ENCODE assay signal across 16 cellular contexts in genomic region chr1:107459204-107459904, GRCh38.
A peak's percentile ranks its signal among the peaks of the same experiment; 100 is the strongest.
DNase-seq lines count a peak whose midpoint lies in the region; ATAC-seq and TF ChIP-seq lines count a peak whose summit lies in the region.
"Had no signal": no experiment of that assay in that cellular context is flagged by ENCODE, and none has a peak within 500 bp of the region (broad histone marks: within the 10 kb centered on the region; RNA-seq: fewer than 3 reads in every experiment).

No MANE protein-coding gene starts in this region.

- H3K36me3 ChIP-seq in OCI-LY7 (ENCODE audit: insufficient read depth, low read length): no peaks in the 10 kb centered on the region
- H3K36me3 ChIP-seq: cardiac muscle cell, gastrocnemius medialis, WERI-Rb-1 had no signal

- BruUV-seq in OCI-LY7 (replicated peaks; lab: Mats Ljungman, UMichigan): no TSS peak

- H3K9me3 ChIP-seq in OCI-LY7 (ENCODE audit: low read length): no peaks in the 10 kb centered on the region
- H3K9me3 ChIP-seq: gastrocnemius medialis had no signal

- no peaks in the 10 kb centered on the region for H3K9me2 ChIP-seq in OCI-LY7 (ENCODE audit: insufficient read depth, low read length)

- peak; percentile 53 for TF ChIP-seq CTCF in OCI-LY7 (conservative IDR thresholded peaks at IDR 0.05; ENCODE audit: low read length)
- no peak for TF ChIP-seq CTCF in GM10266 (IDR thresholded peaks at IDR 0.05; ENCODE audit: control insufficient read depth, insufficient read depth, low read depth, missing control alignments)

- peak; percentile 12 for DNase-seq in OCI-LY7 (ENCODE audit: low spot score)
- no peak for DNase-seq in GM10266 (ENCODE audit: extremely low spot score)
- no peak for DNase-seq in KG1 (lab: John Stamatoyannopoulos, UW)
- no peak for DNase-seq in T-cell
- no peak for DNase-seq in NCI-H524 treated with DMSO at 0.1 percent for 48 hours (lab: John Stamatoyannopoulos, UW)
- DNase-seq: C1 segment of cervical spinal cord, EL, gastrocnemius medialis, occipital lobe, WERI-Rb-1 had no signal

- ATAC-seq in GM18907 (IDR thresholded peaks at IDR 0.05; ENCODE audit: unreplicated experiment) (peak; percentile 64), GM21528 (IDR thresholded peaks at IDR 0.05; ENCODE audit: low FRiP score, unreplicated experiment) (peak; percentile 67), HG02981 (IDR thresholded peaks at IDR 0.05; ENCODE audit: unreplicated experiment) (peak; percentile 43), T-cell (replicated peaks in 1 of 4) (no peak)
- ATAC-seq: activated naive CD4-positive, alpha-beta T cell treated with anti-CD3 and anti-CD28 coated beads, Interleukin-2, amount 50 U/mL, for 72 hours; gastrocnemius medialis had no signal

- H3K4me3 Mint-ChIP-seq in T-cell: no peak overlapping the region
- H3K4me3 Mint-ChIP-seq: mesothelial cell of epicardium had no signal

- intact Hi-C loops in OCI-LY7 (cut with micrococcal nuclease; ENCODE audit: unreplicated experiment): loop anchor here (10.0 kb wide), 1 partner anchor 185 kb away; no protein-coding TSS in a partner anchor

- POLR2A ChIA-PET in OCI-LY7 (lab: Charles Lee): interaction anchor here (0.7 to 1.9 kb wide), 11 partner anchors 8 to 289 kb away, joined by 3 to 5 read pairs (median 3); no protein-coding TSS in a partner anchor
- POLR2A ChIA-PET in T-cell (lab: Charles Lee): no interaction called here

- H3K27ac ChIP-seq in OCI-LY7 (ENCODE audit: low read depth, low read length, poor library complexity, severe bottlenecking): no peak overlapping the region
- H3K27ac ChIP-seq: cardiac muscle cell, gastrocnemius medialis, WERI-Rb-1 had no signal

- no peaks in the 10 kb centered on the region for H3K36me3 Mint-ChIP-seq in T-cell
- H3K36me3 Mint-ChIP-seq: activated naive CD4-positive, alpha-beta T cell treated with anti-CD3 and anti-CD28 coated beads, Interleukin-2, amount 50 U/mL, for 72 hours; mesothelial cell of epicardium had no signal

- H2AFZ ChIP-seq in OCI-LY7 (ENCODE audit: low read length): peak overlapping the region; percentile 65; the same call in 1 of the 2 replicates

- H3K27ac Mint-ChIP-seq in T-cell: no peak overlapping the region
- H3K27ac Mint-ChIP-seq: activated naive CD4-positive, alpha-beta T cell treated with anti-CD3 and anti-CD28 coated beads, Interleukin-2, amount 50 U/mL, for 72 hours; mesothelial cell of epicardium had no signal

- no peak overlapping the region for H3K4me3 ChIP-seq in OCI-LY7 (ENCODE audit: low read depth, low read length, poor library complexity, severe bottlenecking)
- H3K4me3 ChIP-seq: cardiac muscle cell, gastrocnemius medialis had no signal

- no peaks in the 10 kb centered on the region for H3K9me3 Mint-ChIP-seq in T-cell
- H3K9me3 Mint-ChIP-seq: activated naive CD4-positive, alpha-beta T cell treated with anti-CD3 and anti-CD28 coated beads, Interleukin-2, amount 50 U/mL, for 72 hours; mesothelial cell of epicardium had no signal

- CTCF ChIA-PET in OCI-LY7 (lab: Charles Lee; ENCODE audit: unreplicated experiment): interaction anchor here (1.1 kb wide), 1 partner anchor 12 kb away, joined by 3 read pairs; no protein-coding TSS in a partner anchor
- CTCF ChIA-PET in T-cell (lab: Charles Lee): no interaction called here

- H3K4me1 Mint-ChIP-seq in T-cell: no peaks in the 10 kb centered on the region
- H3K4me1 Mint-ChIP-seq: mesothelial cell of epicardium had no signal

- H3K4me2 ChIP-seq in OCI-LY7 (ENCODE audit: low read length): peak overlapping the region; percentile 35

- H4K20me1 ChIP-seq in OCI-LY7 (ENCODE audit: insufficient read depth, low read length): no peaks in the 10 kb centered on the region

- peaks cover 13% of the 10 kb centered on the region for H3K4me1 ChIP-seq in OCI-LY7 (ENCODE audit: insufficient read depth, low read length, poor library complexity, severe bottlenecking)

- H3K27me3 Mint-ChIP-seq in T-cell: peaks cover 10 to 13% of the 10 kb centered on the region in 2 donors

- no peaks in the 10 kb centered on the region for H3K79me2 ChIP-seq in OCI-LY7 (ENCODE audit: insufficient read depth, low read depth, low read length)

Comparison
In these comparisons a context has a peak if more than half of its experiments do, and no peak if none do; other contexts are left out.
1. ATAC-seq: peak in GM18907 (single experiment), GM21528 (single experiment) and HG02981 (single experiment); none in T-cell (0 of 4).